ENCODE assay signal across 1 cellular context in genomic region chr16:68843482-68844210, GRCh38.
TF ChIP-seq lines count a peak whose summit lies in the region.

Gene TANGO6, plus strand, starts transcription at chr16:68843531. Its CDS starts 87 bp downstream, at chr16:68843618.

TF ChIP-seq in GM23338, 12 proteins besides CTCF, POLR2A, EP300 and RAD21 (continued from another document):
- no peak for TF ChIP-seq ZNF462 (CRISPR knock-in tag; IDR thresholded peaks at IDR 0.05)
- TF ChIP-seq CREB1 (CRISPR knock-in tag; IDR thresholded peaks at IDR 0.05; ENCODE audit: low read depth): peak; percentile 72
- 0 out of 2 replicates have a peak, but pooled peaks have one; percentile 45 for TF ChIP-seq ETS1 (IDR thresholded peaks at IDR 0.05)
- TF ChIP-seq ZNF331 (CRISPR knock-in tag; IDR thresholded peaks at IDR 0.05; ENCODE audit: low read depth): no peak
- no peak for TF ChIP-seq ZNF114 (CRISPR knock-in tag; IDR thresholded peaks at IDR 0.05)
- no peak for TF ChIP-seq NANOG (IDR thresholded peaks at IDR 0.05; ENCODE audit: borderline replicate concordance)
